19 cellular contexts compared by ENCODE assay signal in genomic region chr9:13484186-13484585, GRCh38.
A peak's percentile ranks its signal among the peaks of the same experiment; 100 is the strongest.
DNase-seq lines count a peak whose midpoint lies in the region; ATAC-seq and TF ChIP-seq lines count a peak whose summit lies in the region.
"Had no signal": no experiment of that assay in that cellular context is flagged by ENCODE, and none has a peak within 500 bp of the region (broad histone marks: within the 10 kb centered on the region; RNA-seq: fewer than 3 reads in every experiment).

No MANE protein-coding gene starts in this region.

- H3K27ac ChIP-seq in C4-2B (peak overlapping the region; percentile 36; the same call in 1 of the 2 replicates), breast epithelium (peak overlapping the region; percentile 73 to 85), right cardiac atrium (ENCODE audit: low read length) (peak overlapping the region; percentile 51), subcutaneous abdominal adipose tissue (ENCODE audit: low read depth, low read length) (peak overlapping the region; percentile 32), foreskin keratinocyte (no peak overlapping the region)
- H3K27ac ChIP-seq: A549, BLaER1 had no signal

- H3K4me1 ChIP-seq in breast epithelium, result peaks cover 3 to 20% of the 10 kb centered on the region in 2 donors
- peaks cover 2% of the 10 kb centered on the region for H3K4me1 ChIP-seq in right cardiac atrium (ENCODE audit: control insufficient read depth, insufficient read depth, low read length)
- H3K4me1 ChIP-seq in subcutaneous abdominal adipose tissue (ENCODE audit: control insufficient read depth in 5 of 5, insufficient read depth in 5 of 5, low read length in 5 of 5), result peaks cover 0 to 23% (median 7%) of the 10 kb centered on the region in 5 donors
- no peaks in the 10 kb centered on the region for H3K4me1 ChIP-seq in foreskin keratinocyte
- H3K4me1 ChIP-seq: A549, BLaER1 had no signal

- ATAC-seq in right cardiac atrium (peak; percentile 32 to 50), foreskin keratinocyte (no peak)
- ATAC-seq: A549, HCT116, K562 had no signal

- no peak; the same call in 1 of the 2 replicates for TF ChIP-seq CTCF in C4-2B (conservative IDR thresholded peaks at IDR 0.05)
- TF ChIP-seq CTCF in breast epithelium (IDR thresholded peaks at IDR 0.05), result no peak
- no peak for TF ChIP-seq CTCF in foreskin keratinocyte (conservative IDR thresholded peaks at IDR 0.05)

- no peak for TF ChIP-seq POLR2A in breast epithelium (IDR thresholded peaks at IDR 0.05)

- H3K36me3 ChIP-seq in breast epithelium, result no peaks in the 10 kb centered on the region
- no peaks in the 10 kb centered on the region for H3K36me3 ChIP-seq in subcutaneous abdominal adipose tissue (ENCODE audit: control insufficient read depth in 5 of 5, insufficient read depth in 5 of 5, low read length in 5 of 5)
- H3K36me3 ChIP-seq: BLaER1 had no signal

- DNase-seq in breast epithelium (ENCODE audit: low spot score in 2 of 2), result no peak
- no peak for DNase-seq in right cardiac atrium
- DNase-seq in foreskin keratinocyte, result no peak
- DNase-seq in stimulated activated CD4-positive, alpha-beta T cell treated with anti-CD3 and anti-CD28 coated beads, Interleukin-4, amount 100 ng/mL, for 4 hours, result no peak
- no peak for DNase-seq in NK-92 (lab: John Stamatoyannopoulos, UW; ENCODE audit: unreplicated experiment)
- DNase-seq: CD8-positive, alpha-beta memory T cell; GOT3; NCI-H1105 treated with DMSO at 0.1 percent for 48 hours; NCI-H1694; NCI-H2081 treated with DMSO at 0.1 percent for 48 hours; NCI-H446 treated with DMSO at 0.1 percent for 48 hours; NK-92 treated with Interleukin-12 subunit alpha and Interleukin-12 subunit beta, amount 100 ng/mL, for 24 hours; SHP77 had no signal

- intact Hi-C loops in breast epithelium (cut with DNase I; ENCODE audit: low total_unique reads) (no loop called here), right cardiac atrium (cut with DNase I) (no loop called here)

- WGBS in right cardiac atrium, result 94% methylated on average over 3 of the region's 3 CpGs

- no peak overlapping the region for H3K4me3 ChIP-seq in breast epithelium
- H3K4me3 ChIP-seq in right cardiac atrium (ENCODE audit: low read length), result no peak overlapping the region
- no peak overlapping the region for H3K4me3 ChIP-seq in subcutaneous abdominal adipose tissue (ENCODE audit: low read depth in 1 of 5, low read length in 5 of 5)
- H3K4me3 ChIP-seq: A549, BLaER1, K562 had no signal

- no peak overlapping the region for H3K9ac ChIP-seq in subcutaneous abdominal adipose tissue (ENCODE audit: low read length in 5 of 5)
- H3K9ac ChIP-seq: BLaER1 had no signal

- H3K9me3 ChIP-seq in breast epithelium (no peaks in the 10 kb centered on the region), right cardiac atrium (ENCODE audit: control insufficient read depth, low read length) (no peaks in the 10 kb centered on the region), subcutaneous abdominal adipose tissue (ENCODE audit: control insufficient read depth in 5 of 5, low read length in 5 of 5) (no peaks in the 10 kb centered on the region)
- H3K9me3 ChIP-seq: A549, BLaER1 had no signal

- H3K27me3 ChIP-seq in breast epithelium (no peaks in the 10 kb centered on the region), right cardiac atrium (ENCODE audit: control insufficient read depth, insufficient read depth) (no peaks in the 10 kb centered on the region), subcutaneous abdominal adipose tissue (ENCODE audit: control insufficient read depth in 5 of 5, insufficient read depth in 4 of 5, low read length in 5 of 5) (no peaks in the 10 kb centered on the region), foreskin keratinocyte (no peaks in the 10 kb centered on the region)
- H3K27me3 ChIP-seq: BLaER1 had no signal
